Comparison of ENCODE assay signal across 1 cellular context in the genomic region with DNA sequence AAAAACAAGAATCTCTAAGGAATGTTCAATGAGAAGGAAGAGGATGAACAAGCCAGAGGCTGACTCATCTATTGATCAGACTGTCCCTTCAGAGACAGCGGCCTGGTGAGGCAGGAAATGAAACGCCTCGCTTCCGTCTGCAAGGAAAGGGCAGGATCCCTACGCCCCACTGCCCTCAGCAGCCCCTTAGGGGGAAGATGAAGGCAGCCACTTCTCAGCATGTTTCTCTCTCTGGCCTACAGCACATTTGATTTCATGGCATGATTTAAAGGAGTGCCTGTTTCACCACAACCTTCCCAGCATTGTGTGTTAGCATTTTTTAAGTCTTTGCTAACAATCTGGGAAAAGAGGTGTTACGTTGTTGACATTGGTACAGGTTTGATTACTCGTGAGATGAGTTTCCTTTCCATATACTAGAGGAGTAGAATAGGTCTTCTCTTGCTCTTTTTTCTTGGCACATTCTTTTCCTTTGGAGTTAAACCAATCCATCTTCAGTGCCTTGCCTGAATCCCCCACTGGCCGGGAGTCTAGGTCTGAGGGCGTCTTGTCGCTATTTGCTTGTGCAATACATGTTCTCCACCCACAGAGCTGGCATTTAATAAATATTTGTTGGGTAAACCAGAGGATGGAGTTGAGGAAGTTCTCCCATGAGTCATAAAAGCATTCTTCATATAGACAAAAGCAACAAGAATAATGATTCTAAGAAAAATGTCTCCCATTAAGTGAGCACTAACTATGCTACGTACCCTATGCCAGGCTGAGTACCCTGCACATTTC.
TF ChIP-seq lines count a peak whose summit lies in the region.

No MANE protein-coding gene starts in this region.

TF ChIP-seq in K562, 482 proteins besides CTCF, POLR2A, EP300 and RAD21 (continued from another document):
- TF ChIP-seq KDM1A (IDR thresholded peaks at IDR 0.05), result 0 out of 4 replicates have a peak, but pooled peaks of 1 of the 2 experiments have one; percentile 15
- TF ChIP-seq ZNF696 (CRISPR knock-in tag; conservative IDR thresholded peaks at IDR 0.05), result no peak
